Comparison of ENCODE assay signal across 8 cellular contexts in the genomic region with DNA sequence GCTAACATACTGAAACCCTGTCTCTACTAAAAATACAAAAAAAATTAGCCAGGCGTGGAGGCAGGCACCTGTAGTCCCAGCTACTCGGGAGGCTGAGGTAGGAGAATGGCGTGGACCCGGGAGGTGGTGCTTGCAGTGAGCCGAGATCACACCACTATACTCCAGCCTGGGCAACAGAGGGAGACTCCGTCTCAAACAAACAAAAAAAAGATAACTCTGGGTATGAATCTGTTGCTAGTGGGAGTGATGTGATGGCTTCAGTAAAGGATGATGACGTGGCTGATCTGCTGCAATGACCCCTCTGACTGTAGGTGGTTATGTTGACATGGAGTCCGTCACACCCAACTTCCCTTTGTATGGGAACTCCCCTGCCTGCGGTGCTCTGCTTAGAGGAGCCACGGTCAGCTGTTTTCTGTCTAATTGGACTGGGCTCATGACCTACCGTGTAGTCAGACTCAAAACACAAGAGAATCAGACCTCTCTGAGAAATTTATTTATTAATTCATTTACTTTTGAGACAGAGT. TPM values are rescaled to one million over a fixed set of nuclear protein-coding genes. Genes with fewer than 3 reads are reported as not detected.
A peak's percentile ranks its signal among the peaks of the same experiment; 100 is the strongest.
DNase-seq lines count a peak whose midpoint lies in the region; ATAC-seq and TF ChIP-seq lines count a peak whose summit lies in the region.

No MANE protein-coding gene starts in this region.

- no peaks in the 10 kb centered on the region for H3K9me3 ChIP-seq in MG63

- ATAC-seq in GM19324 (IDR thresholded peaks at IDR 0.05; ENCODE audit: low FRiP score, unreplicated experiment) (peak; percentile 53), HG03196 (IDR thresholded peaks at IDR 0.05; ENCODE audit: unreplicated experiment) (peak; percentile 79)

- H3K36me3 ChIP-seq in MG63, result no peaks in the 10 kb centered on the region

- TF ChIP-seq CTCF in AG09319 (IDR thresholded peaks at IDR 0.05; ENCODE audit: low read depth, low read length), result no peak

- no peak overlapping the region for H3K4me3 ChIP-seq in MG63

- peak; percentile 71 for DNase-seq in AG09319 (ENCODE audit: extremely low read depth, low read depth)
- DNase-seq in central memory CD4-positive, alpha-beta T cell, result peak; percentile 3
- DNase-seq in NCI-H1417 treated with DMSO at 0.1 percent for 48 hours (lab: John Stamatoyannopoulos, UW), result no peak
- no peak for DNase-seq in AML-193 (lab: John Stamatoyannopoulos, UW)
- DNase-seq in MG63, result no peak
- DNase-seq in AG20443 (ENCODE audit: low spot score), result no peak

- H3K27me3 ChIP-seq in MG63, result no peaks in the 10 kb centered on the region

RNA-seq across cellular contexts. Expression of gene MED13L, which starts 59.1 kb away (rescaled TPM):
- total RNA-seq in MG63 (2014; rRNA removed; shearing (Covaris generic); ENCODE audit: low replicate concordance), result 11.9 and 16.1 TPM in 2 replicates

Comparison
In these comparisons a context has a peak if more than half of its experiments do, and no peak if none do; other contexts are left out.
1. DNase-seq: peak in AG09319 (single experiment) and central memory CD4-positive, alpha-beta T cell (single experiment); none in NCI-H1417 treated with DMSO at 0.1 percent for 48 hours (single experiment), AML-193 (0 of 2), MG63 (single experiment) and AG20443 (single experiment).